Comparison of ENCODE assay signal across 8 cellular contexts in the genomic region with DNA sequence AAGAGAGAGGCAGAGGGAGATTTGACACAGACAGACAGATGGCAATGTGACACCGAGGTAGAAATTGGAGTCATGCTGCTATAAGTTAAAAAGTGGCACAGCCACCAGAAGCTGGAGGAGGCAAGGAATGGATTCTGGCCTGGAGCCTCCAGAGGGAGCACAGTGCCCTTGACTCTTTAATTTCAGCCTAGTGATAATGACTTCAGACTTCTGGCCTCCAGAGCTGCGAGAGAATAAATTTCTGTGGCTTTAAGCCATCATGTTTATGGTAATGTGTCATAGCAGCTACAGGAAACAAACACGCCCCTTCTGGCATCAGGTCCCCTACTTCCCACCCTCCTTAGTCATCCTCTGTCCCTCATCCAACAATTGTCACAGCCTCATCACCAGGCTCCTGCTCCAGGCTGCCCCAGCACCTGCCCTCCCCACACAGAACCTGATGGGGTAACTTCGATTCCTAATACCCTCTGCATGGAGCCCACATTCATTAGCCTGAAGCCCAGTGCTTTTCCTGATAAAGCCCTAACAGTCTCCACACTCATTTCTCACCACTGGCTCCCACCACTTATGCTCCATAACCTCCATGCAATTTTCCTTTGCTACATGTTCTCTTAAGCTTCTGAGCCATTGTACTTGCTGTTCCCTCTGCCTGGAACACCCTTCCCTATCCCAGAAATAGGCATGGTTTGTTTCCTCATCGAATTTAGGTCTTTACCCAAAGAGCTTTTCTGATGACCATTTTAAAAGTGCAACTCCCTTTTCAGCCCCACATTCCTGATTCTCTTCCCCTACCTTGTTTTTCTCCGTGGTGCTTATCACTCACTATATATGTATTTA.
DNase-seq lines count a peak whose midpoint lies in the region; ATAC-seq and TF ChIP-seq lines count a peak whose summit lies in the region.

No MANE protein-coding gene starts in this region.

- H3K9me3 ChIP-seq in Panc1 (ENCODE audit: control insufficient read depth, insufficient read depth, low read depth, low read length), result no peaks in the 10 kb centered on the region
- H3K9me3 ChIP-seq in esophagus muscularis mucosa, result no peaks in the 10 kb centered on the region

- CTCF ChIA-PET in Panc1 (lab: Charles Lee), result no interaction called here

- no peaks in the 10 kb centered on the region for H3K27me3 ChIP-seq in Panc1 (ENCODE audit: control insufficient read depth, insufficient read depth, low read length)
- H3K27me3 ChIP-seq in esophagus muscularis mucosa, result no peaks in the 10 kb centered on the region

- BruUV-seq in Panc1 (replicated peaks; lab: Mats Ljungman, UMichigan), result no TSS peak

- no peak for TF ChIP-seq EP300 in esophagus muscularis mucosa (IDR thresholded peaks at IDR 0.05)

- no peak overlapping the region for H3K4me3 ChIP-seq in Panc1 (ENCODE audit: low read depth in 2 of 2, low read length in 2 of 2)
- no peak overlapping the region for H3K4me3 ChIP-seq in esophagus muscularis mucosa

- in situ Hi-C loops in Panc1 (cut with HindIII; ENCODE audit: low pct_unique_long_range_greater_than_20kb, low sequenced_read_pairs), result no loop called here

- peaks cover 33% of the 10 kb centered on the region for H3K4me1 ChIP-seq in Panc1 (ENCODE audit: control insufficient read depth, insufficient read depth, low read length)
- H3K4me1 ChIP-seq in esophagus muscularis mucosa, result peaks cover 3 to 34% (median 20%) of the 10 kb centered on the region in 4 donors

- POLR2A ChIA-PET in Panc1 (lab: Charles Lee), result interaction anchor here (0.6 kb wide), 1 partner anchor 20 kb away, joined by 4 read pairs; no protein-coding TSS in a partner anchor

- DNase-seq in NCI-H2196 (lab: John Stamatoyannopoulos, UW; ENCODE audit: unreplicated experiment) (peak; percentile 53), NCI-H2196 treated with DMSO at 0.1 percent for 48 hours (lab: John Stamatoyannopoulos, UW; ENCODE audit: unreplicated experiment) (no peak), Panc1 (ENCODE audit: low read depth, low spot score) (peak; percentile 86), esophagus muscularis mucosa (ENCODE audit: extremely low spot score) (no peak), retina (peak; percentile 7), foreskin melanocyte (no peak), NCI-H1048 (lab: John Stamatoyannopoulos, UW) (no peak)

- peak overlapping the region; percentile 23 for H3K27ac ChIP-seq in Panc1 (ENCODE audit: low read length)
- peak overlapping the region in 2 of 4 donors; percentile 16 to 42 for H3K27ac ChIP-seq in esophagus muscularis mucosa (replicated peaks in 1 of 4)

- peak; percentile 68 for ATAC-seq in Panc1
- ATAC-seq in GM19452 (IDR thresholded peaks at IDR 0.05; ENCODE audit: unreplicated experiment), result no peak

- TF ChIP-seq POLR2A in esophagus muscularis mucosa (IDR thresholded peaks at IDR 0.05; ENCODE audit: low read depth), result no peak

- H3K36me3 ChIP-seq in Panc1 (ENCODE audit: control insufficient read depth, insufficient read depth, low read length) (no peaks in the 10 kb centered on the region), esophagus muscularis mucosa (no peaks in the 10 kb centered on the region)

- TF ChIP-seq CTCF in Panc1 (IDR thresholded peaks at IDR 0.05) (no peak), esophagus muscularis mucosa (IDR thresholded peaks at IDR 0.05) (peak in 2 of 3 experiments; percentile 30 to 36)

- 46% methylated on average over 6 of the region's 6 CpGs for WGBS in esophagus muscularis mucosa

- intact Hi-C loops in Panc1 (cut with micrococcal nuclease; ENCODE audit: unreplicated experiment), result loop anchor here (2.0 to 5.0 kb wide), 3 partner anchors 67 to 236 kb away; a partner anchor contains a TSS
- intact Hi-C loops in esophagus muscularis mucosa (cut with DNase I), result loop anchor here (10.0 kb wide), 1 partner anchor 230 kb away; no protein-coding TSS in a partner anchor

Comparison
In these comparisons a context has a peak if more than half of its experiments do, and no peak if none do; other contexts are left out.
1. DNase-seq: peak in NCI-H2196 (single experiment), Panc1 (single experiment) and retina (single experiment); none in NCI-H2196 treated with DMSO at 0.1 percent for 48 hours (single experiment), esophagus muscularis mucosa (single experiment), foreskin melanocyte (single experiment) and NCI-H1048 (single experiment).